8 cellular contexts compared by ENCODE assay signal in genomic region chr3:151227438-151228290, GRCh38. TPM values are rescaled to one million over a fixed set of nuclear protein-coding genes. Genes with fewer than 3 reads are reported as not detected.
DNase-seq lines count a peak whose midpoint lies in the region; ATAC-seq and TF ChIP-seq lines count a peak whose summit lies in the region.

No MANE protein-coding gene starts in this region.

- WGBS in adrenal gland, 4 donors = 35 to 42% (median 40%) methylated on average over 9 of the region's 9 CpGs

- H3K36me3 Mint-ChIP-seq in GM23338 (ENCODE audit: low read depth) (peaks cover 15% of the 10 kb centered on the region), T-cell (no peaks in the 10 kb centered on the region)

- H3K36me3 ChIP-seq in GM23338 (ENCODE audit: insufficient read depth) (peaks cover 5% of the 10 kb centered on the region; the same call in 1 of the 2 replicates), adrenal gland (replicated peaks in 1 of 2) (no peaks in the 10 kb centered on the region)

- H3K4me3 ChIP-seq in GM23338 (no peak overlapping the region), adrenal gland (no peak overlapping the region)

- H3K4me1 ChIP-seq in GM23338 (ENCODE audit: insufficient read depth) (peaks cover 28% of the 10 kb centered on the region), adrenal gland (replicated peaks in 1 of 2) (peaks cover 0 to 17% of the 10 kb centered on the region in 2 donors)

- H3K4me2 ChIP-seq in GM23338 = no peak overlapping the region

- H3K9me3 Mint-ChIP-seq in GM23338 = no peaks in the 10 kb centered on the region
- H3K9me3 Mint-ChIP-seq in T-cell = peaks cover 0 to 3% (median 0%) of the 10 kb centered on the region in 3 donors

- H3K4me1 Mint-ChIP-seq in GM23338 (peaks cover 28% of the 10 kb centered on the region), T-cell (peaks cover 53 to 58% (median 54%) of the 10 kb centered on the region in 3 donors)

- intact Hi-C loops in adrenal gland (cut with DNase I) (loop anchor here in 1 of 2 donors (5.0 kb wide), 1 partner anchor 55 kb away; no protein-coding TSS in a partner anchor), left cardiac atrium (cut with DNase I) (loop anchor here (2.0 to 5.0 kb wide), 4 partner anchors 55 to 690 kb away; no protein-coding TSS in a partner anchor)

- H3K27ac Mint-ChIP-seq in GM23338 (peak overlapping the region; percentile 42; the same call in 1 of the 2 replicates), T-cell (peak overlapping the region; percentile 5 to 68)

- H4K20me1 ChIP-seq in GM23338 (replicated peaks; ENCODE audit: insufficient read depth) = no peaks in the 10 kb centered on the region

- TF ChIP-seq POLR2A in adrenal gland (IDR thresholded peaks at IDR 0.05) = no peak

- POLR2A ChIA-PET in GM10248 (lab: Yijun Ruan, JAX) = interaction anchor here (0.6 kb wide), 1 partner anchor 465 kb away, joined by 3 read pairs; the partner anchor contains the start of gene SIAH2
- POLR2A ChIA-PET in T-cell (lab: Charles Lee) = interaction anchor here in 1 of 2 donors (0.6 kb wide), 1 partner anchor 20 kb away, joined by 3 read pairs; no protein-coding TSS in a partner anchor

- no peaks in the 10 kb centered on the region for H3K9me3 ChIP-seq in adrenal gland (replicated peaks in 1 of 3)

- H3K27me3 Mint-ChIP-seq in GM23338 (ENCODE audit: insufficient read depth, low read depth, poor library complexity) (no peaks in the 10 kb centered on the region), T-cell (no peaks in the 10 kb centered on the region)

- no peaks in the 10 kb centered on the region; the same call in 1 of the 2 replicates for H3K9me2 ChIP-seq in GM23338 (ENCODE audit: insufficient read depth)

- ATAC-seq in GM23338 (peak; percentile 90), T-cell (replicated peaks in 1 of 4) (peak; percentile 79 to 87 (median 84)), left cardiac atrium (peak; percentile 87 to 89)

- peak; percentile 91 for TF ChIP-seq CTCF in GM10248 (IDR thresholded peaks at IDR 0.05; ENCODE audit: control extremely low read depth, extremely low read depth, low read depth, missing control alignments)
- TF ChIP-seq CTCF in GM23338 (conservative IDR thresholded peaks at IDR 0.05; ENCODE audit: low read depth in 2 of 2) = peak; percentile 96 to 98
- peak; percentile 87 to 96 (median 91) for TF ChIP-seq CTCF in adrenal gland (IDR thresholded peaks at IDR 0.05)

- H3K27ac ChIP-seq in GM23338 (ENCODE audit: low read depth) (no peak overlapping the region), adrenal gland (no peak overlapping the region)

- DNase-seq in GM10248 (ENCODE audit: extremely low spot score) (peak; percentile 73), GM23338 (ENCODE audit: low spot score) (peak; percentile 83), Kasumi-1 (lab: John Stamatoyannopoulos, UW) (peak; percentile 68 to 77), T-cell (peak; percentile 47 to 80 (median 69)), adrenal gland (peak; percentile 70 to 92 (median 80)), left cardiac atrium (peak; percentile 65), renal cortical epithelial cell (ENCODE audit: low read depth) (peak; percentile 66), 8988T (no peak)

- no peak overlapping the region for H2AFZ ChIP-seq in GM23338

- CTCF ChIA-PET in GM10248 (lab: Yijun Ruan, JAX) (interaction anchor here (0.7 to 8.2 kb wide), 38 partner anchors 8 to 611 kb away, joined by 3 to 120 read pairs (median 5); partner anchors contain the start of gene P2RY14), T-cell (lab: Charles Lee) (interaction anchor here (0.6 to 4.0 kb wide), 36 partner anchors 8 to 1212 kb away, joined by 3 to 28 read pairs (median 4); partner anchors contain the start of gene P2RY14 (in 2 of the 2))

- H3K4me3 Mint-ChIP-seq in GM23338 (no peak overlapping the region), T-cell (no peak overlapping the region)

- no peaks in the 10 kb centered on the region; the same call in 1 of the 2 replicates for H3K79me2 ChIP-seq in GM23338 (replicated peaks; ENCODE audit: insufficient read depth)

- H3K27me3 ChIP-seq in GM23338 (ENCODE audit: insufficient read depth) = no peaks in the 10 kb centered on the region
- no peaks in the 10 kb centered on the region for H3K27me3 ChIP-seq in adrenal gland

- no peaks in the 10 kb centered on the region for H3F3A ChIP-seq in GM23338 (replicated peaks; ENCODE audit: low read depth)

TF ChIP-seq in GM23338, 12 proteins besides CTCF, POLR2A, EP300 and RAD21:
- TF ChIP-seq STAT1 (IDR thresholded peaks at IDR 0.05; ENCODE audit: unreplicated experiment) (no peak), EZH2phosphoT487 (IDR thresholded peaks at IDR 0.05; ENCODE audit: unreplicated experiment) (no peak), ZNF331 (CRISPR knock-in tag; IDR thresholded peaks at IDR 0.05; ENCODE audit: low read depth) (no peak), ETS1 (IDR thresholded peaks at IDR 0.05) (no peak), JUNB (IDR thresholded peaks at IDR 0.05; ENCODE audit: unreplicated experiment) (no peak), CREB1 (CRISPR knock-in tag; IDR thresholded peaks at IDR 0.05; ENCODE audit: low read depth) (no peak), EZH2 (IDR thresholded peaks at IDR 0.05; ENCODE audit: low read depth, unreplicated experiment) (no peak), REST (IDR thresholded peaks at IDR 0.05; ENCODE audit: unreplicated experiment) (no peak)

RNA-seq across cellular contexts. Expression of gene GPR171, which starts 24.6 kb away (rescaled TPM):
- total RNA-seq in GM23338 (2014; rRNA removed; shearing (Covaris generic)) = not detected in 2 replicates
- 2.4 and 3.4 TPM in 2 replicates for polyA plus RNA-seq in GM23338 (2016; fragmentation: Nextera tagmentation; extraction: Ambion mirVana)
- 10 to 100 TPM; 23.2 to 67.2 (median 51.9) TPM for total RNA-seq in T-cell
- 1 to 10 TPM in 1 of 8 donors, under 1 TPM in 5, not detected in 2; 0.15 to 1.3 (median 0.48) TPM for total RNA-seq in adrenal gland
- polyA plus RNA-seq in adrenal gland = 1 to 10 TPM in 1 of 3 donors, under 1 TPM in 2; 0.44 to 2.0 (median 0.64) TPM
- total RNA-seq in left cardiac atrium = 1 to 10 TPM in 1 of 2 donors, under 1 TPM in 1; 0.62 to 1.2 TPM
- total RNA-seq in renal cortical epithelial cell = not detected in 2 replicates

RNA-seq across cellular contexts. Expression of gene P2RY14, which starts 50.7 kb away (rescaled TPM):
- not detected in 2 replicates for total RNA-seq in GM23338 (2014; rRNA removed; shearing (Covaris generic))
- 0.95 and 1.2 TPM in 2 replicates for polyA plus RNA-seq in GM23338 (2016; fragmentation: Nextera tagmentation; extraction: Ambion mirVana)
- total RNA-seq in T-cell = under 1 TPM; 0.30 to 0.73 (median 0.58) TPM
- total RNA-seq in adrenal gland = 1 to 10 TPM in 1 of 8 donors, under 1 TPM in 6, not detected in 1; 0.28 to 2.4 (median 0.65) TPM
- under 1 TPM; 0.40 to 0.57 (median 0.57) TPM for polyA plus RNA-seq in adrenal gland
- total RNA-seq in left cardiac atrium = 1 to 10 TPM; 1.5 to 4.5 TPM
- total RNA-seq in renal cortical epithelial cell = not detected in 2 replicates

Comparison
In these comparisons a context has a peak if more than half of its experiments do, and no peak if none do; other contexts are left out.
1. RNA of gene GPR171, which starts 24.6 kb away (total RNA-seq): 23.2 to 67.2 TPM in T-cell; 0.62 to 1.2 TPM in left cardiac atrium, 0.15 to 1.3 TPM in adrenal gland, not detected in GM23338 and not detected in renal cortical epithelial cell; every median in the first group is over 10 times any median in the second.
2. Peak in every context shown above with its lines, with median percentiles within 50 percentile points of each other: CTCF ChIP-seq and ATAC-seq.